In the genomic region with DNA sequence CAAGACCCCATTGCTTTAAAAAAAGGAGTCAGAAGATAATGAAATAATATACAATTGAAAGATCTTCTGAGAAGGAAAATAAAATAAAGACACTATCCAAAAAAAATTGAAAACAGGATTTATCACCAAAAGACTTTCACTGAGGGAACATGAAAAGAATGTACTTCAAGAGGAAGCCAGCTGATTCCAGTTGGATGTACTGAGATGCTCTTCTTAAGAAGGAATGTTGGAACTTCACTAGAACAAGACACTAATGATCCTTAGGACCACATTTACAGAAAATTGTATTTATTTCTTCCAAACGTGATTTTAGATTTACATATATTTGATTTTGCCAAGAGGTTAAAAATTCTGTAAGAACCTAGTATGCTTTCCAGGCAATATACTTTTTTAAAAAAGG, we compare ENCODE assay signal across 14 cellular contexts.
"Had no signal": no experiment of that assay in that cellular context is flagged by ENCODE, and none has a peak within 500 bp of the region (broad histone marks: within the 10 kb centered on the region; RNA-seq: fewer than 3 reads in every experiment).

No MANE protein-coding gene starts in this region.

- H3K36me3 ChIP-seq: heart left ventricle, neural progenitor cell, ovary had no signal

- H3K4me3 ChIP-seq: neural progenitor cell, ovary, skin epidermis had no signal

- H3K4me3 Mint-ChIP-seq: activated CD4-positive, alpha-beta T cell treated with anti-CD3 and anti-CD28 coated beads, Interleukin-2, amount 10 ng/mL, durations not matched to agents 7 days and 5 days; dendritic cell treated with granulocyte-macrophage colony-stimulating factor and Interleukin-4, amounts not matched to agents 40 ng/mL and 50 ng/mL, for 4 days; endodermal cell; neural progenitor cell; type B pancreatic cell had no signal

- H3K4me1 Mint-ChIP-seq: activated CD4-positive, alpha-beta T cell treated with anti-CD3 and anti-CD28 coated beads, Interleukin-2, amount 10 ng/mL, durations not matched to agents 7 days and 5 days; endodermal cell; neural progenitor cell had no signal

- DNase-seq: activated CD4-positive, alpha-beta T cell treated with anti-CD3 and anti-CD28 coated beads, Interleukin-2, amount 10 ng/mL, durations not matched to agents 7 days and 5 days; activated CD4-positive, CD25-positive, alpha-beta regulatory T cell; activated CD8-positive, alpha-beta memory T cell treated with anti-CD3 and anti-CD28 coated beads for 24 hours; activated naive CD4-positive, alpha-beta T cell treated with Interleukin-2 at 50 U/mL for 16 hours; endodermal cell; foreskin keratinocyte; heart left ventricle; islet precursor cell; ovary; T-helper 2 cell had no signal

- H3K36me3 Mint-ChIP-seq: neural progenitor cell had no signal

- H3K9me3 ChIP-seq: ovary had no signal

- H3K27me3 Mint-ChIP-seq: activated CD4-positive, alpha-beta T cell treated with anti-CD3 and anti-CD28 coated beads, Interleukin-2, amount 10 ng/mL, durations not matched to agents 7 days and 5 days; dendritic cell treated with granulocyte-macrophage colony-stimulating factor and Interleukin-4, amounts not matched to agents 40 ng/mL and 50 ng/mL, for 4 days; type B pancreatic cell had no signal

- H3K4me1 ChIP-seq: foreskin keratinocyte, heart left ventricle, neural progenitor cell had no signal

- H3K9me3 Mint-ChIP-seq: activated CD4-positive, alpha-beta T cell treated with anti-CD3 and anti-CD28 coated beads, Interleukin-2, amount 10 ng/mL, durations not matched to agents 7 days and 5 days; dendritic cell treated with granulocyte-macrophage colony-stimulating factor and Interleukin-4, amounts not matched to agents 40 ng/mL and 50 ng/mL, for 4 days; type B pancreatic cell had no signal

- H3K27ac ChIP-seq: foreskin keratinocyte, neural progenitor cell, ovary had no signal

- H3K27me3 ChIP-seq: foreskin keratinocyte, heart left ventricle, neural progenitor cell, ovary had no signal

- H3K27ac Mint-ChIP-seq: activated CD4-positive, alpha-beta T cell treated with anti-CD3 and anti-CD28 coated beads, Interleukin-2, amount 10 ng/mL, durations not matched to agents 7 days and 5 days; dendritic cell treated with granulocyte-macrophage colony-stimulating factor and Interleukin-4, amounts not matched to agents 40 ng/mL and 50 ng/mL, for 4 days; endodermal cell; neural progenitor cell; type B pancreatic cell had no signal

- ATAC-seq: foreskin keratinocyte had no signal
